Comparison of ENCODE assay signal across 10 cellular contexts in genomic region chr11:32006799-32007388, GRCh38.
DNase-seq lines count a peak whose midpoint lies in the region; ATAC-seq, FAIRE-seq and TF ChIP-seq lines count a peak whose summit lies in the region.
"Had no signal": no experiment of that assay in that cellular context is flagged by ENCODE, and none has a peak within 500 bp of the region (broad histone marks: within the 10 kb centered on the region; RNA-seq: fewer than 3 reads in every experiment).

No MANE protein-coding gene starts in this region.

- H3K27ac Mint-ChIP-seq in brain = peak overlapping the region in 1 of 5 experiments; percentile 13
- H3K27ac Mint-ChIP-seq: natural killer cell treated with Interleukin-12 subunit alpha and Interleukin-12 subunit beta and Interleukin-15 and Interleukin-18, amount 100 ng/mL, for 72 hours; T-helper 1 cell treated with Interleukin-12 subunit alpha and Interleukin-12 subunit beta and Interleukin-4 antibody, amounts not matched to agents 30 μg/mL and 1 μg/mL, for 36 hours had no signal

- H3K9me3 Mint-ChIP-seq in brain = peaks cover 0 to 4% (median 0%) of the 10 kb centered on the region in 5 experiments
- H3K9me3 Mint-ChIP-seq: natural killer cell treated with Interleukin-12 subunit alpha and Interleukin-12 subunit beta and Interleukin-15 and Interleukin-18, amount 100 ng/mL, for 72 hours; T-helper 1 cell treated with Interleukin-12 subunit alpha and Interleukin-12 subunit beta and Interleukin-4 antibody, amounts not matched to agents 30 μg/mL and 1 μg/mL, for 36 hours had no signal

- H3K4me1 ChIP-seq in BE2C = no peaks in the 10 kb centered on the region

- H3K27me3 ChIP-seq in BE2C = peaks cover 2% of the 10 kb centered on the region

- peak; percentile 66 for TF ChIP-seq CTCF in BE2C (IDR thresholded peaks at IDR 0.05; ENCODE audit: low read depth, low read length)
- TF ChIP-seq CTCF in brain (conservative IDR thresholded peaks at IDR 0.05) = peak; percentile 61 to 77

- peak; percentile 67 for ATAC-seq in HG03039 (IDR thresholded peaks at IDR 0.05; ENCODE audit: unreplicated experiment)
- ATAC-seq in HG02588 (IDR thresholded peaks at IDR 0.05; ENCODE audit: unreplicated experiment) = no peak

- H3K9me3 ChIP-seq in BE2C = no peaks in the 10 kb centered on the region

- peaks cover 14% of the 10 kb centered on the region for H3K27me3 Mint-ChIP-seq in brain

- H3K36me3 Mint-ChIP-seq in brain = no peaks in the 10 kb centered on the region
- H3K36me3 Mint-ChIP-seq: natural killer cell treated with Interleukin-12 subunit alpha and Interleukin-12 subunit beta and Interleukin-15 and Interleukin-18, amount 100 ng/mL, for 72 hours had no signal

- TF ChIP-seq POLR2A in GM12892 (IDR thresholded peaks at IDR 0.05; ENCODE audit: low read depth, low read length) = no peak

- peak; percentile 83 for FAIRE-seq in GM12892 (lab: Jason Lieb, UNC)

- no peaks in the 10 kb centered on the region for H3K36me3 ChIP-seq in BE2C

- no peak overlapping the region for H3K4me3 ChIP-seq in BE2C (ENCODE audit: low read depth, low read length)

- H3K4me3 Mint-ChIP-seq in brain = peak overlapping the region in 1 of 5 experiments; percentile 45
- H3K4me3 Mint-ChIP-seq: natural killer cell treated with Interleukin-12 subunit alpha and Interleukin-12 subunit beta and Interleukin-15 and Interleukin-18, amount 100 ng/mL, for 72 hours; T-helper 1 cell treated with Interleukin-12 subunit alpha and Interleukin-12 subunit beta and Interleukin-4 antibody, amounts not matched to agents 30 μg/mL and 1 μg/mL, for 36 hours had no signal

- H3K4me1 Mint-ChIP-seq in brain = peaks cover 23% of the 10 kb centered on the region

- DNase-seq in BE2C (no peak), GM12892 (ENCODE audit: insufficient read length) (peak; percentile 10), NCI-H524 (lab: John Stamatoyannopoulos, UW) (peak; percentile 52 to 60), left kidney (ENCODE audit: low read depth, low spot score) (peak; percentile 61)
- DNase-seq in activated CD8-positive, alpha-beta memory T cell treated with anti-CD3 and anti-CD28 coated beads, Interleukin-2, amount 50 U/mL, for 48 hours = no peak

Comparison
In these comparisons a context has a peak if more than half of its experiments do, and no peak if none do; other contexts are left out.
1. DNase-seq: peak in GM12892 (single experiment), NCI-H524 (2 of 2) and left kidney (single experiment); none in BE2C (single experiment) and activated CD8-positive, alpha-beta memory T cell treated with anti-CD3 and anti-CD28 coated beads, Interleukin-2, amount 50 U/mL, for 48 hours (single experiment).